Comparison of ENCODE assay signal across 26 cellular contexts in genomic region chr1:46041551-46041950, GRCh38.
DNase-seq lines count a peak whose midpoint lies in the region; ATAC-seq, FAIRE-seq and TF ChIP-seq lines count a peak whose summit lies in the region.
"Had no signal": no experiment of that assay in that cellular context is flagged by ENCODE, and none has a peak within 500 bp of the region (broad histone marks: within the 10 kb centered on the region; RNA-seq: fewer than 3 reads in every experiment).

No MANE protein-coding gene starts in this region.

- no peak overlapping the region for H3K4me3 Mint-ChIP-seq in astrocyte (ENCODE audit: unreplicated experiment)
- no peak overlapping the region for H3K4me3 Mint-ChIP-seq in natural killer cell treated with Interleukin-12 subunit alpha and Interleukin-12 subunit beta and Interleukin-15 and Interleukin-18, amount 100 ng/mL, for 72 hours
- H3K4me3 Mint-ChIP-seq: activated naive CD4-positive, alpha-beta T cell treated with anti-CD3 and anti-CD28 coated beads, Interleukin-2, amount 10 ng/mL, durations not matched to agents 7 days and 5 days; natural killer cell had no signal

- H3K9me3 Mint-ChIP-seq in astrocyte (ENCODE audit: unreplicated experiment), result no peaks in the 10 kb centered on the region
- H3K9me3 Mint-ChIP-seq in natural killer cell treated with Interleukin-12 subunit alpha and Interleukin-12 subunit beta and Interleukin-15 and Interleukin-18, amount 100 ng/mL, for 72 hours, result no peaks in the 10 kb centered on the region
- H3K9me3 Mint-ChIP-seq: activated naive CD4-positive, alpha-beta T cell treated with anti-CD3 and anti-CD28 coated beads, Interleukin-2, amount 10 ng/mL, durations not matched to agents 7 days and 5 days; natural killer cell had no signal

- no peak for TF ChIP-seq POLR2A in HepG2 (IDR thresholded peaks at IDR 0.05; ENCODE audit: insufficient read depth in 1 of 2, low read depth in 2 of 2, low read length in 2 of 2)

- ATAC-seq in Right ventricle myocardium superior (ENCODE audit: poor library complexity) (no peak), HepG2 (no peak)
- no peak for ATAC-seq in natural killer cell treated with Interleukin-12 subunit alpha and Interleukin-12 subunit beta and Interleukin-15 and Interleukin-18, amount 100 ng/mL, for 72 hours
- ATAC-seq: natural killer cell had no signal

- peaks cover 27% of the 10 kb centered on the region for H3F3A ChIP-seq in MM.1S (ENCODE audit: insufficient read depth, low read length)

- H3K27me3 ChIP-seq in left ventricle myocardium inferior (ENCODE audit: low read depth) (no peaks in the 10 kb centered on the region), MM.1S (replicated peaks; ENCODE audit: insufficient read depth, low read length) (no peaks in the 10 kb centered on the region), astrocyte (ENCODE audit: insufficient read depth, low read length) (no peaks in the 10 kb centered on the region), HepG2 (ENCODE audit: control insufficient read depth in 1 of 2, insufficient read depth in 2 of 2, low read length in 2 of 2) (no peaks in the 10 kb centered on the region; a peak in 1 of 5 replicates)
- H3K27me3 ChIP-seq: breast epithelium, ovary, right atrium auricular region, spleen had no signal

- intact Hi-C loops in left ventricle myocardium inferior (cut with micrococcal nuclease), result no loop called here
- intact Hi-C loops in Right ventricle myocardium superior (cut with DNase I), result loop anchor here (10.0 kb wide), 1 partner anchor 83 kb away; no protein-coding TSS in a partner anchor
- intact Hi-C loops in HepG2 (cut with micrococcal nuclease; ENCODE audit: unreplicated experiment), result no loop called here

- H3K4me1 ChIP-seq in left ventricle myocardium inferior (peaks cover 70% of the 10 kb centered on the region), MM.1S (ENCODE audit: low read length) (peaks cover 35% of the 10 kb centered on the region), astrocyte (ENCODE audit: insufficient read depth, low read length) (no peaks in the 10 kb centered on the region), HepG2 (ENCODE audit: insufficient read depth, low read length) (no peaks in the 10 kb centered on the region)
- H3K4me1 ChIP-seq: breast epithelium had no signal

- DNase-seq in left ventricle myocardium inferior (no peak), Right ventricle myocardium superior (no peak), MM.1S (peak; percentile 54), astrocyte (ENCODE audit: low read depth) (no peak), T1000 (lab: John Stamatoyannopoulos, UW) (no peak), HepG2 (ENCODE audit: low spot score) (no peak)
- no peak for DNase-seq in natural killer cell treated with Interleukin-12 subunit alpha and Interleukin-12 subunit beta and Interleukin-15 and Interleukin-18, amount 100 ng/mL, for 72 hours (ENCODE audit: low spot score)
- DNase-seq in stimulated activated naive CD4-positive, alpha-beta T cell (lab: John Stamatoyannopoulos, UW), result no peak
- DNase-seq: activated CD4-positive, alpha-beta T cell treated with anti-CD3 and anti-CD28 coated beads, Interleukin-2, amount 50 U/mL, for 4 hours; activated CD4-positive, CD25-positive, alpha-beta regulatory T cell; activated naive CD4-positive, alpha-beta T cell treated with anti-CD3 and anti-CD28 coated beads, Interleukin-2, amount 10 ng/mL, durations not matched to agents 7 days and 5 days; COR-L47; effector CD8-positive, alpha-beta T cell; kidney glomerular epithelial cell; natural killer cell; NCI-H1048; SIG-M5; spleen; stimulated activated CD4-positive, alpha-beta T cell treated with anti-CD3 and anti-CD28 coated beads, Interleukin-2, amount 100 ng/mL, for 48 hours; SW 1271; T-helper 9 cell had no signal

- peak overlapping the region; percentile 35 for H3K27ac Mint-ChIP-seq in astrocyte (ENCODE audit: unreplicated experiment)
- H3K27ac Mint-ChIP-seq in natural killer cell treated with Interleukin-12 subunit alpha and Interleukin-12 subunit beta and Interleukin-15 and Interleukin-18, amount 100 ng/mL, for 72 hours, result no peak overlapping the region
- H3K27ac Mint-ChIP-seq: activated naive CD4-positive, alpha-beta T cell treated with anti-CD3 and anti-CD28 coated beads, Interleukin-2, amount 10 ng/mL, durations not matched to agents 7 days and 5 days; natural killer cell had no signal

- H3K9ac ChIP-seq in MM.1S (ENCODE audit: low read length) (peak overlapping the region; percentile 50), astrocyte (ENCODE audit: low read length) (no peak overlapping the region), HepG2 (ENCODE audit: insufficient read depth, low read depth, low read length) (no peak overlapping the region)

- in situ Hi-C loops in HepG2 (cut with HindIII; ENCODE audit: extremely low pct_ligation_motif_present, low pct_unique_long_range_greater_than_20kb), result no loop called here

- peak overlapping the region; percentile 50 for H3K4me2 ChIP-seq in MM.1S (ENCODE audit: low read depth, low read length)
- no peak overlapping the region for H3K4me2 ChIP-seq in astrocyte (ENCODE audit: low read length)
- no peak overlapping the region for H3K4me2 ChIP-seq in HepG2 (ENCODE audit: low read depth, low read length)

- no peaks in the 10 kb centered on the region for H3K27me3 Mint-ChIP-seq in astrocyte (ENCODE audit: low read depth, unreplicated experiment)
- H3K27me3 Mint-ChIP-seq in natural killer cell treated with Interleukin-12 subunit alpha and Interleukin-12 subunit beta and Interleukin-15 and Interleukin-18, amount 100 ng/mL, for 72 hours, result no peaks in the 10 kb centered on the region
- H3K27me3 Mint-ChIP-seq: activated naive CD4-positive, alpha-beta T cell treated with anti-CD3 and anti-CD28 coated beads, Interleukin-2, amount 10 ng/mL, durations not matched to agents 7 days and 5 days had no signal

- H3K4me3 ChIP-seq in left ventricle myocardium inferior (no peak overlapping the region), MM.1S (ENCODE audit: low read length) (no peak overlapping the region), astrocyte (ENCODE audit: insufficient read depth, low read depth, low read length) (no peak overlapping the region), HepG2 (replicated peaks in 1 of 3; ENCODE audit: insufficient read depth in 1 of 3, low read depth in 2 of 3, low read length in 3 of 3) (no peak overlapping the region)
- H3K4me3 ChIP-seq: breast epithelium, lung, ovary, right atrium auricular region, spleen had no signal

- H4K20me1 ChIP-seq in MM.1S (ENCODE audit: insufficient read depth, low read length) (no peaks in the 10 kb centered on the region), astrocyte (ENCODE audit: insufficient read depth, low read length) (peaks cover 9% of the 10 kb centered on the region), HepG2 (ENCODE audit: insufficient read depth, low read length) (no peaks in the 10 kb centered on the region)

- H2AFZ ChIP-seq in MM.1S (ENCODE audit: low read length) (no peak overlapping the region), astrocyte (ENCODE audit: low read depth, low read length) (no peak overlapping the region), HepG2 (ENCODE audit: low read length) (no peak overlapping the region)

- FAIRE-seq in astrocyte (lab: Jason Lieb, UNC) (no peak), HepG2 (lab: Jason Lieb, UNC) (no peak)

- TF ChIP-seq CTCF in left ventricle myocardium inferior (IDR thresholded peaks at IDR 0.05; ENCODE audit: borderline replicate concordance) (no peak), MM.1S (IDR thresholded peaks at IDR 0.05; ENCODE audit: low read length) (no peak), astrocyte (IDR thresholded peaks at IDR 0.05; ENCODE audit: insufficient read depth, low read depth, low read length) (no peak), HepG2 (CRISPR knock-in tag; IDR thresholded peaks at IDR 0.05) (no peak)

- no TSS peak for BruUV-seq in HepG2 (replicated peaks; lab: Mats Ljungman, UMichigan)

- peaks cover 46% of the 10 kb centered on the region for H3K36me3 ChIP-seq in left ventricle myocardium inferior
- H3K36me3 ChIP-seq in MM.1S (replicated peaks; ENCODE audit: insufficient read depth, low read length), result no peaks in the 10 kb centered on the region
- H3K36me3 ChIP-seq in astrocyte (ENCODE audit: insufficient read depth, low read length), result no peaks in the 10 kb centered on the region
- H3K36me3 ChIP-seq in HepG2 (replicated peaks in 1 of 2; ENCODE audit: control insufficient read depth in 1 of 2, insufficient read depth in 2 of 2, low read length in 2 of 2), result no peaks in the 10 kb centered on the region
- H3K36me3 ChIP-seq: breast epithelium, ovary had no signal

- H3K27ac ChIP-seq in left ventricle myocardium inferior (replicated peaks) (peak overlapping the region; percentile 69), MM.1S (ENCODE audit: low read length) (peak overlapping the region; percentile 91), astrocyte (ENCODE audit: low read depth, low read length) (no peak overlapping the region), HepG2 (ENCODE audit: extremely low read length, insufficient read depth, low read length) (no peak overlapping the region)
- H3K27ac ChIP-seq: breast epithelium, HL-60 had no signal

- H3K4me1 Mint-ChIP-seq in astrocyte (ENCODE audit: low read depth, unreplicated experiment), result peaks cover 23% of the 10 kb centered on the region
- H3K4me1 Mint-ChIP-seq in natural killer cell treated with Interleukin-12 subunit alpha and Interleukin-12 subunit beta and Interleukin-15 and Interleukin-18, amount 100 ng/mL, for 72 hours (ENCODE audit: low read depth in 2 of 2), result peaks cover 9% of the 10 kb centered on the region in 2 donors

- no peaks in the 10 kb centered on the region for H3K9me2 ChIP-seq in MM.1S (replicated peaks; ENCODE audit: insufficient read depth, low read length)

- H3K9me3 ChIP-seq in left ventricle myocardium inferior (replicated peaks), result no peaks in the 10 kb centered on the region
- H3K9me3 ChIP-seq in MM.1S (replicated peaks; ENCODE audit: insufficient read depth, low read length), result no peaks in the 10 kb centered on the region
- H3K9me3 ChIP-seq in astrocyte (ENCODE audit: insufficient read depth, low read depth, low read length), result no peaks in the 10 kb centered on the region
- no peaks in the 10 kb centered on the region for H3K9me3 ChIP-seq in HepG2 (ENCODE audit: low read length)
- H3K9me3 ChIP-seq: breast epithelium, ovary, right atrium auricular region, spleen had no signal

- H3K36me3 Mint-ChIP-seq in astrocyte (ENCODE audit: low read depth, unreplicated experiment), result peaks cover 22% of the 10 kb centered on the region
- H3K36me3 Mint-ChIP-seq in natural killer cell treated with Interleukin-12 subunit alpha and Interleukin-12 subunit beta and Interleukin-15 and Interleukin-18, amount 100 ng/mL, for 72 hours, result no peaks in the 10 kb centered on the region
- H3K36me3 Mint-ChIP-seq: activated naive CD4-positive, alpha-beta T cell treated with anti-CD3 and anti-CD28 coated beads, Interleukin-2, amount 10 ng/mL, durations not matched to agents 7 days and 5 days; natural killer cell had no signal

- WGBS in HepG2 (ENCODE audit: low lambda C conversion rate), result 91% methylated on average over 2 of the region's 2 CpGs

- no peak for TF ChIP-seq EP300 in HepG2 (IDR thresholded peaks at IDR 0.05; ENCODE audit: low read depth in 2 of 2, low read length in 2 of 2)
- no peak for TF ChIP-seq EP300 in HepG2 (CRISPR knock-in tag; IDR thresholded peaks at IDR 0.05; ENCODE audit: borderline replicate concordance)

- POLR2A ChIA-PET in HepG2 (lab: Yijun Ruan, JAX), result no interaction called here

- CTCF ChIA-PET in HepG2 (lab: Yijun Ruan, JAX; ENCODE audit: low intra/inter-chr PET ratio, low total read pairs), result no interaction called here

- H3K79me2 ChIP-seq in MM.1S (ENCODE audit: low read length) (no peaks in the 10 kb centered on the region), astrocyte (ENCODE audit: insufficient read depth, low read length) (no peaks in the 10 kb centered on the region), HepG2 (ENCODE audit: insufficient read depth, low read length) (no peaks in the 10 kb centered on the region)

- TF ChIP-seq RAD21 in HepG2 (CRISPR knock-in tag; IDR thresholded peaks at IDR 0.05), result no peak

Comparison
In these comparisons a context has a peak if more than half of its experiments do, and no peak if none do; other contexts are left out.
1. H3K27ac ChIP-seq: peak in left ventricle myocardium inferior (single experiment) and MM.1S (single experiment); none in astrocyte (single experiment) and HepG2 (single experiment).